1 cellular context compared by ENCODE assay signal in genomic region chr5:669111-669841, GRCh38.
TF ChIP-seq lines count a peak whose summit lies in the region.

No MANE protein-coding gene starts in this region.

TF ChIP-seq in HepG2, 621 proteins besides CTCF, POLR2A, EP300 and RAD21 (continued from another document):
- TF ChIP-seq RERE (CRISPR knock-in tag; IDR thresholded peaks at IDR 0.05; ENCODE audit: low read depth) (no peak), HOXA3 (CRISPR knock-in tag; IDR thresholded peaks at IDR 0.05) (peak; percentile 60; the same call in 1 of the 2 replicates)
